In the genomic region with DNA sequence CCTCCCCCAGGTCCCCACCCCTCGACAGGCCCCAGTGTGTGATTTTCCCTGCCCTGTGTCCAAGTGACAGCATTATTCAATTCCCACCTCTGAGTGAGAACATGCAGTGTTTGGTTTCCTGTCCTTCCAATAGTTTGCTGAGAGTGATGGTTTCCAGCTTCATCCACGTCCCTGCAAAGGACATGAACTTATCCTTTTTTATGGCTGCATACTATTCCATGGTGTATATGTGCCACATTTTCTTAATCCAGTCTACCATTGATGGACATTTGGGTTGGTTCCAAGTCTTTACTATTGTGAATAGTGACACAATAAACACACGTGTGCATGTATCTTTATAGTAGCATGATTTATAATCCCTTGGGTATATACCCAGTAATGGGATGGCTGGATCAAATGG, we compare ENCODE assay signal across 6 cellular contexts. TPM values are rescaled to one million over a fixed set of nuclear protein-coding genes. Genes with fewer than 3 reads are reported as not detected.
"Had no signal": no experiment of that assay in that cellular context is flagged by ENCODE, and none has a peak within 500 bp of the region (broad histone marks: within the 10 kb centered on the region; RNA-seq: fewer than 3 reads in every experiment).

No MANE protein-coding gene starts in this region.

RNA-seq across cellular contexts. Expression of a gene that starts 47.2 kb away (rescaled TPM):
- total RNA-seq: GM23248, GM23338, H1, H4, H7, H9 had no signal
- polyA plus RNA-seq: GM23248, GM23338, H1 had no signal
